ENCODE assay signal across 8 cellular contexts in the genomic region with DNA sequence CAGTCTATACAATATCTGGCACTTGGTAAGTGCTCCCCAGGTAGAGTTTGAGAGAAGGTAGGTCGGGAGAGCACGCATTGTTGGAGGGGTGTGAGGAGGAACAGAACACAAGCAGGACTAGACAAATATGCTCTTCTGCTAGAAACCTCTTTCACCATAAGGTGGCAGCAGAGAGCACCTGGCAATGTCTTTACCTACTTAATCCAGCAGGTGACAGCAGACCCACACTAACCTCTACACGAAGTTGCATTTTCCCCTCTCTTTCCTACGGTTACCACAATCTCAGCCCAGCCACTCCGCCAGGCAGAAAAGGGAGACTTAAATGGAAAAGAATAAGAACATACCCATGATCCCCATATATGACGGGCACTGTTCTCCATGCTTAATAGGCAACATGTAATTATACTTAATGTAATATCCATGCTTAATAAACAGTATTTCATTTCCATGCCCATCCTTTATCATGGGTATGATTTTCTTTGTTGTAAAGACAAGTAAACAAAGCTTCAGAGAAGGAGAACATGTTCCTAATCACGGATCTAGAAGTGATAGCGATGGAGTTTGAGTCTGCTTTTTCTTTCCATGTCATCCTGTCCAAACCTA. TPM values are rescaled to one million over a fixed set of nuclear protein-coding genes. Genes with fewer than 3 reads are reported as not detected.
DNase-seq lines count a peak whose midpoint lies in the region; ATAC-seq and FAIRE-seq lines count a peak whose summit lies in the region.

No MANE protein-coding gene starts in this region.

- no peak overlapping the region for H3K4me3 Mint-ChIP-seq in activated naive CD8-positive, alpha-beta T cell treated with anti-CD3 and anti-CD28 coated beads, Interleukin-2, amount 50 U/mL, for 24 hours

- H3K27ac Mint-ChIP-seq in activated naive CD8-positive, alpha-beta T cell treated with anti-CD3 and anti-CD28 coated beads, Interleukin-2, amount 50 U/mL, for 24 hours: no peak overlapping the region

- peak; percentile 87 for DNase-seq in AG08395 (ENCODE audit: low spot score)
- peak; percentile 62 for DNase-seq in GM19239 (ENCODE audit: insufficient read length, low spot score)
- peak; percentile 46 for DNase-seq in NCI-H128 (lab: John Stamatoyannopoulos, UW; ENCODE audit: unreplicated experiment)
- peak; percentile 80 for DNase-seq in SW480 (ENCODE audit: low spot score)
- DNase-seq in activated naive CD8-positive, alpha-beta T cell treated with anti-CD3 and anti-CD28 coated beads, Interleukin-2, amount 50 U/mL, for 24 hours: peak; percentile 66
- DNase-seq in cardiac septum (ENCODE audit: low spot score): peak; percentile 81
- peak; percentile 71 for DNase-seq in pulmonary artery endothelial cell (ENCODE audit: low read depth, low spot score)

- peaks cover 31% of the 10 kb centered on the region for H3K27me3 Mint-ChIP-seq in activated naive CD8-positive, alpha-beta T cell treated with anti-CD3 and anti-CD28 coated beads, Interleukin-2, amount 50 U/mL, for 24 hours

- FAIRE-seq in GM19239 (lab: Jason Lieb, UNC): peak; percentile 87

- ATAC-seq in activated naive CD8-positive, alpha-beta T cell treated with anti-CD3 and anti-CD28 coated beads, Interleukin-2, amount 50 U/mL, for 24 hours: peak; percentile 51
- ATAC-seq in HG02981 (IDR thresholded peaks at IDR 0.05; ENCODE audit: unreplicated experiment): no peak

- intact Hi-C loops in cardiac septum (cut with DNase I): loop anchor here (1.0 to 5.0 kb wide), 3 partner anchors 42 to 161 kb away; no protein-coding TSS in a partner anchor

- peaks cover 15% of the 10 kb centered on the region for H3K4me1 Mint-ChIP-seq in activated naive CD8-positive, alpha-beta T cell treated with anti-CD3 and anti-CD28 coated beads, Interleukin-2, amount 50 U/mL, for 24 hours

- no peaks in the 10 kb centered on the region for H3K9me3 Mint-ChIP-seq in activated naive CD8-positive, alpha-beta T cell treated with anti-CD3 and anti-CD28 coated beads, Interleukin-2, amount 50 U/mL, for 24 hours

- no peaks in the 10 kb centered on the region for H3K36me3 Mint-ChIP-seq in activated naive CD8-positive, alpha-beta T cell treated with anti-CD3 and anti-CD28 coated beads, Interleukin-2, amount 50 U/mL, for 24 hours (ENCODE audit: low read depth)

RNA-seq across cellular contexts. Expression of gene CCL2, which starts 55.1 kb away (rescaled TPM):
- total RNA-seq in cardiac septum (42.3 TPM), pulmonary artery endothelial cell (135 and 355 TPM in 2 replicates)
